In the genomic region with DNA sequence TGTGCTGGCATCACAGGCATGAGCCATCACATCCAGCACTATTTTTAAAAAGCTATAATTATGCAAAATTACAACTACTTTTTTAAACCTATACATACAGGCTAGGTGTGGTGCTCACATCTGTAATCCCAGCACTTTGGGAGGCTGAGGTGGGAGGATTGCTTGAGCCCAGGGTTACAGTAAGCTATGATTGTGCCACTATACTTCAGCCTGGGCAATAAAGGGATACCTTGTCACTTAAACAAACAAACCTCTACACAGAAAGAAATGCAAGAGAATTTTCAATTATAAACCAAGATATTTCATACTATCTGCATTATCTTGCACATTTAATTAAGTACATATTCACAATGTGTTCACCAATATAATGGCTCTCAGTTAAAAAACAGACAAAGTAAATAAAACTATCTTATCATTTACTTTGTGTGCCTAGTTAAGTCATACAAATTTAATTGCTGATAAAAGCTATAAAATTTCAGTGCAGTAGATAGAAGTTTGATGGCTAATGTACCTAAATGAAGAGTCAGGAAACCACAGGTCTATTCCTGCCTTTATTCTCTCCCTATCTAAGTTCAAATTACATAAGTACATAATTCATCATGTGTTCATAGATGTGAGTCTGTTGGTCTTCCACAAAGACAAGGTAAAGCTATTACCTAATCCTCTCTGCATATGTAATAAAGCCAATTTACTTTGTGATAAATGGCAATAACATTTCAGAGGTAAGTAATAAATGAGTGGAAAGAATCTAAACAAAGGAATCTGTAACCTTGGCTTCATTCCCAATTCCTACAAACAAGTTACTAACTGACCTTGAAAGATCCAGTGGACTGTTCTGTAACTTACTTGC, we compare ENCODE assay signal across 2 cellular contexts.
A peak's percentile ranks its signal among the peaks of the same experiment; 100 is the strongest.
TF ChIP-seq lines count a peak whose summit lies in the region.

No MANE protein-coding gene starts in this region.

TF ChIP-seq in HEK293, 187 proteins besides CTCF, POLR2A, EP300 and RAD21 (continued from another document and continues in another):
- TF ChIP-seq, protein P1, sequence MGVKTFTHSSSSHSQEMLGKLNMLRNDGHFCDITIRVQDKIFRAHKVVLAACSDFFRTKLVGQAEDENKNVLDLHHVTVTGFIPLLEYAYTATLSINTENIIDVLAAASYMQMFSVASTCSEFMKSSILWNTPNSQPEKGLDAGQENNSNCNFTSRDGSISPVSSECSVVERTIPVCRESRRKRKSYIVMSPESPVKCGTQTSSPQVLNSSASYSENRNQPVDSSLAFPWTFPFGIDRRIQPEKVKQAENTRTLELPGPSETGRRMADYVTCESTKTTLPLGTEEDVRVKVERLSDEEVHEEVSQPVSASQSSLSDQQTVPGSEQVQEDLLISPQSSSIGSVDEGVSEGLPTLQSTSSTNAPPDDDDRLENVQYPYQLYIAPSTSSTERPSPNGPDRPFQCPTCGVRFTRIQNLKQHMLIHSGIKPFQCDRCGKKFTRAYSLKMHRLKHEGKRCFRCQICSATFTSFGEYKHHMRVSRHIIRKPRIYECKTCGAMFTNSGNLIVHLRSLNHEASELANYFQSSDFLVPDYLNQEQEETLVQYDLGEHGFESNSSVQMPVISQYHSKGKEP (tag by site-specific recombination; IDR thresholded peaks at IDR 0.05): peak; percentile 87
- TF ChIP-seq, protein P2, sequence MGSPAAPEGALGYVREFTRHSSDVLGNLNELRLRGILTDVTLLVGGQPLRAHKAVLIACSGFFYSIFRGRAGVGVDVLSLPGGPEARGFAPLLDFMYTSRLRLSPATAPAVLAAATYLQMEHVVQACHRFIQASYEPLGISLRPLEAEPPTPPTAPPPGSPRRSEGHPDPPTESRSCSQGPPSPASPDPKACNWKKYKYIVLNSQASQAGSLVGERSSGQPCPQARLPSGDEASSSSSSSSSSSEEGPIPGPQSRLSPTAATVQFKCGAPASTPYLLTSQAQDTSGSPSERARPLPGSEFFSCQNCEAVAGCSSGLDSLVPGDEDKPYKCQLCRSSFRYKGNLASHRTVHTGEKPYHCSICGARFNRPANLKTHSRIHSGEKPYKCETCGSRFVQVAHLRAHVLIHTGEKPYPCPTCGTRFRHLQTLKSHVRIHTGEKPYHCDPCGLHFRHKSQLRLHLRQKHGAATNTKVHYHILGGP (tag by site-specific recombination; IDR thresholded peaks at IDR 0.05): peak; percentile 84
- TF ChIP-seq, protein P3, sequence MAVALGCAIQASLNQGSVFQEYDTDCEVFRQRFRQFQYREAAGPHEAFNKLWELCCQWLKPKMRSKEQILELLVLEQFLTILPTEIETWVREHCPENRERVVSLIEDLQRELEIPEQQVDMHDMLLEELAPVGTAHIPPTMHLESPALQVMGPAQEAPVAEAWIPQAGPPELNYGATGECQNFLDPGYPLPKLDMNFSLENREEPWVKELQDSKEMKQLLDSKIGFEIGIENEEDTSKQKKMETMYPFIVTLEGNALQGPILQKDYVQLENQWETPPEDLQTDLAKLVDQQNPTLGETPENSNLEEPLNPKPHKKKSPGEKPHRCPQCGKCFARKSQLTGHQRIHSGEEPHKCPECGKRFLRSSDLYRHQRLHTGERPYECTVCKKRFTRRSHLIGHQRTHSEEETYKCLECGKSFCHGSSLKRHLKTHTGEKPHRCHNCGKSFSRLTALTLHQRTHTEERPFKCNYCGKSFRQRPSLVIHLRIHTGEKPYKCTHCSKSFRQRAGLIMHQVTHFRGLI (tag by site-specific recombination; IDR thresholded peaks at IDR 0.05): no peak; the same call in 1 of the 2 replicates
- TF ChIP-seq ZNF24 (tag by site-specific recombination; IDR thresholded peaks at IDR 0.05) (peak; percentile 92), GLIS1 (tag by site-specific recombination; IDR thresholded peaks at IDR 0.05) (peak; percentile 53), ZNF175 (tag by site-specific recombination; IDR thresholded peaks at IDR 0.05) (no peak), ZNF19 (tag by site-specific recombination; IDR thresholded peaks at IDR 0.05; ENCODE audit: low read depth) (no peak), SCRT2 (tag by site-specific recombination; IDR thresholded peaks at IDR 0.05) (peak; percentile 86), ZFP37 (tag by site-specific recombination; IDR thresholded peaks at IDR 0.05) (peak; percentile 86), ZSCAN30 (tag by site-specific recombination; IDR thresholded peaks at IDR 0.05) (peak; percentile 18; the same call in 1 of the 2 replicates)
- TF ChIP-seq, protein P4, sequence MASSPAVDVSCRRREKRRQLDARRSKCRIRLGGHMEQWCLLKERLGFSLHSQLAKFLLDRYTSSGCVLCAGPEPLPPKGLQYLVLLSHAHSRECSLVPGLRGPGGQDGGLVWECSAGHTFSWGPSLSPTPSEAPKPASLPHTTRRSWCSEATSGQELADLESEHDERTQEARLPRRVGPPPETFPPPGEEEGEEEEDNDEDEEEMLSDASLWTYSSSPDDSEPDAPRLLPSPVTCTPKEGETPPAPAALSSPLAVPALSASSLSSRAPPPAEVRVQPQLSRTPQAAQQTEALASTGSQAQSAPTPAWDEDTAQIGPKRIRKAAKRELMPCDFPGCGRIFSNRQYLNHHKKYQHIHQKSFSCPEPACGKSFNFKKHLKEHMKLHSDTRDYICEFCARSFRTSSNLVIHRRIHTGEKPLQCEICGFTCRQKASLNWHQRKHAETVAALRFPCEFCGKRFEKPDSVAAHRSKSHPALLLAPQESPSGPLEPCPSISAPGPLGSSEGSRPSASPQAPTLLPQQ (tag by site-specific recombination; IDR thresholded peaks at IDR 0.05): peak; percentile 77
- TF ChIP-seq, protein P5, sequence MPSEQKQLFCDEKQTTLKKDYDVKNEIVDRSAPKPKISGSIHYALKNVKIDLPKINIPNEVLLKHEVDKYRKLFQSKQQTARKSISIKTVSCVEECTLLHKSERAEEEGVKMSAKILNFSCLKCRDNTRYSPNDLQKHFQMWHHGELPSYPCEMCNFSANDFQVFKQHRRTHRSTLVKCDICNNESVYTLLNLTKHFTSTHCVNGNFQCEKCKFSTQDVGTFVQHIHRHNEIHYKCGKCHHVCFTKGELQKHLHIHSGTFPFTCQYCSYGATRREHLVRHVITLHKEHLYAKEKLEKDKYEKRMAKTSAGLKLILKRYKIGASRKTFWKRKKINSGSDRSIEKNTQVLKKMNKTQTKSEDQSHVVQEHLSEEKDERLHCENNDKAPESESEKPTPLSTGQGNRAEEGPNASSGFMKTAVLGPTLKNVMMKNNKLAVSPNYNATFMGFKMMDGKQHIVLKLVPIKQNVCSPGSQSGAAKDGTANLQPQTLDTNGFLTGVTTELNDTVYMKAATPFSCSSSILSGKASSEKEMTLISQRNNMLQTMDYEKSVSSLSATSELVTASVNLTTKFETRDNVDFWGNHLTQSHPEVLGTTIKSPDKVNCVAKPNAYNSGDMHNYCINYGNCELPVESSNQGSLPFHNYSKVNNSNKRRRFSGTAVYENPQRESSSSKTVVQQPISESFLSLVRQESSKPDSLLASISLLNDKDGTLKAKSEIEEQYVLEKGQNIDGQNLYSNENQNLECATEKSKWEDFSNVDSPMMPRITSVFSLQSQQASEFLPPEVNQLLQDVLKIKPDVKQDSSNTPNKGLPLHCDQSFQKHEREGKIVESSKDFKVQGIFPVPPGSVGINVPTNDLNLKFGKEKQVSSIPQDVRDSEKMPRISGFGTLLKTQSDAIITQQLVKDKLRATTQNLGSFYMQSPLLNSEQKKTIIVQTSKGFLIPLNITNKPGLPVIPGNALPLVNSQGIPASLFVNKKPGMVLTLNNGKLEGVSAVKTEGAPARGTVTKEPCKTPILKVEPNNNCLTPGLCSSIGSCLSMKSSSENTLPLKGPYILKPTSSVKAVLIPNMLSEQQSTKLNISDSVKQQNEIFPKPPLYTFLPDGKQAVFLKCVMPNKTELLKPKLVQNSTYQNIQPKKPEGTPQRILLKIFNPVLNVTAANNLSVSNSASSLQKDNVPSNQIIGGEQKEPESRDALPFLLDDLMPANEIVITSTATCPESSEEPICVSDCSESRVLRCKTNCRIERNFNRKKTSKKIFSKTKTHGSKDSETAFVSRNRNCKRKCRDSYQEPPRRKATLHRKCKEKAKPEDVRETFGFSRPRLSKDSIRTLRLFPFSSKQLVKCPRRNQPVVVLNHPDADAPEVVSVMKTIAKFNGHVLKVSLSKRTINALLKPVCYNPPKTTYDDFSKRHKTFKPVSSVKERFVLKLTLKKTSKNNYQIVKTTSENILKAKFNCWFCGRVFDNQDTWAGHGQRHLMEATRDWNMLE (tag by site-specific recombination; conservative IDR thresholded peaks at IDR 0.05; ENCODE audit: low read depth): peak; percentile 62

TF ChIP-seq in SK-N-SH treated with all-trans-retinoic acid at 6 μM for 48 hours, 23 proteins besides CTCF, POLR2A, EP300 and RAD21 (continued from another document):
- TF ChIP-seq, protein P6, sequence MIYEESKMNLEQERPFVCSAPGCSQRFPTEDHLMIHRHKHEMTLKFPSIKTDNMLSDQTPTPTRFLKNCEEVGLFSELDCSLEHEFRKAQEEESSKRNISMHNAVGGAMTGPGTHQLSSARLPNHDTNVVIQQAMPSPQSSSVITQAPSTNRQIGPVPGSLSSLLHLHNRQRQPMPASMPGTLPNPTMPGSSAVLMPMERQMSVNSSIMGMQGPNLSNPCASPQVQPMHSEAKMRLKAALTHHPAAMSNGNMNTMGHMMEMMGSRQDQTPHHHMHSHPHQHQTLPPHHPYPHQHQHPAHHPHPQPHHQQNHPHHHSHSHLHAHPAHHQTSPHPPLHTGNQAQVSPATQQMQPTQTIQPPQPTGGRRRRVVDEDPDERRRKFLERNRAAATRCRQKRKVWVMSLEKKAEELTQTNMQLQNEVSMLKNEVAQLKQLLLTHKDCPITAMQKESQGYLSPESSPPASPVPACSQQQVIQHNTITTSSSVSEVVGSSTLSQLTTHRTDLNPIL (CRISPR knock-in tag; IDR thresholded peaks at IDR 0.05; ENCODE audit: low read depth): peak; percentile 77; the same call in 1 of the 2 replicates
- TF ChIP-seq ZC3H10 (CRISPR knock-in tag; IDR thresholded peaks at IDR 0.05) (0 out of 2 replicates have a peak, but pooled peaks have one; percentile 31), ZFP3 (CRISPR knock-in tag; IDR thresholded peaks at IDR 0.05) (peak; percentile 82), TOX (CRISPR knock-in tag; IDR thresholded peaks at IDR 0.05; ENCODE audit: borderline replicate concordance) (no peak)
